ENCODE assay signal across 8 cellular contexts in genomic region chr6:116278853-116279231, GRCh38. TPM values are rescaled to one million over a fixed set of nuclear protein-coding genes. Genes with fewer than 3 reads are reported as not detected.
DNase-seq lines count a peak whose midpoint lies in the region; ATAC-seq and TF ChIP-seq lines count a peak whose summit lies in the region.

No MANE protein-coding gene starts in this region.

- TF ChIP-seq POLR2A in prostate gland (IDR thresholded peaks at IDR 0.05): no peak

- ATAC-seq in HG02678 (IDR thresholded peaks at IDR 0.05; ENCODE audit: unreplicated experiment): peak; percentile 0
- ATAC-seq in activated CD8-positive, alpha-beta T cell treated with anti-CD3 and anti-CD28 coated beads for 36 hours: peak; percentile 1
- peak; percentile 60 for ATAC-seq in Right ventricle myocardium superior (ENCODE audit: poor library complexity)
- ATAC-seq in HG02588 (IDR thresholded peaks at IDR 0.05; ENCODE audit: unreplicated experiment): no peak

- H3K4me1 Mint-ChIP-seq in activated CD8-positive, alpha-beta T cell treated with anti-CD3 and anti-CD28 coated beads for 36 hours (ENCODE audit: low read depth): peaks cover 35% of the 10 kb centered on the region

- peaks cover 42 to 54% (median 51%) of the 10 kb centered on the region in 11 experiments; a peak in 21 of 22 replicates for H4K20me1 ChIP-seq in BLaER1 treated with 17β-estradiol and CSF1 and Interleukin-3, amounts not matched to agents 10 nM and 100 nM

- H3K27me3 Mint-ChIP-seq in activated CD8-positive, alpha-beta T cell treated with anti-CD3 and anti-CD28 coated beads for 36 hours: no peaks in the 10 kb centered on the region

- H3K4me3 Mint-ChIP-seq in activated CD8-positive, alpha-beta T cell treated with anti-CD3 and anti-CD28 coated beads for 36 hours: peak overlapping the region; percentile 96

- H3K9ac ChIP-seq in BLaER1 treated with 17β-estradiol and CSF1 and Interleukin-3, amounts not matched to agents 10 nM and 100 nM: peak overlapping the region; percentile 91 to 98 (median 96)

- no peaks in the 10 kb centered on the region for H3K27me3 ChIP-seq in BLaER1 treated with 17β-estradiol and CSF1 and Interleukin-3, amounts not matched to agents 10 nM and 100 nM
- no peaks in the 10 kb centered on the region for H3K27me3 ChIP-seq in prostate gland (replicated peaks; ENCODE audit: insufficient read depth)

- peak overlapping the region; percentile 84 to 100 (median 97) for H3K4me2 ChIP-seq in BLaER1 treated with 17β-estradiol and CSF1 and Interleukin-3, amounts not matched to agents 10 nM and 100 nM

- intact Hi-C loops in activated CD8-positive, alpha-beta T cell treated with anti-CD3 and anti-CD28 coated beads for 36 hours (cut with micrococcal nuclease): loop anchor here (5.0 kb wide), 2 partner anchors 88 to 183 kb away; partner anchors contain the start of gene CALHM6
- intact Hi-C loops in Right ventricle myocardium superior (cut with DNase I) (no loop called here), prostate gland (cut with DNase I) (loop anchor here (5.0 to 10.0 kb wide), 2 partner anchors 233 to 406 kb away; partner anchors contain the start of genes CALHM5 and KPNA5)

- peak overlapping the region; percentile 99 for H3K27ac Mint-ChIP-seq in activated CD8-positive, alpha-beta T cell treated with anti-CD3 and anti-CD28 coated beads for 36 hours

- TF ChIP-seq CTCF in activated CD8-positive, alpha-beta T cell treated with anti-CD3 and anti-CD28 coated beads for 36 hours (IDR thresholded peaks at IDR 0.05): no peak
- TF ChIP-seq CTCF in prostate gland (IDR thresholded peaks at IDR 0.05): no peak

- peaks cover 40% of the 10 kb centered on the region for H3K36me3 Mint-ChIP-seq in activated CD8-positive, alpha-beta T cell treated with anti-CD3 and anti-CD28 coated beads for 36 hours (ENCODE audit: low read depth)

- WGBS in prostate gland: 4% methylated on average over 12 of the region's 12 CpGs

- peaks cover 9 to 49% (median 23%) of the 10 kb centered on the region in 11 experiments for H3K36me3 ChIP-seq in BLaER1 treated with 17β-estradiol and CSF1 and Interleukin-3, amounts not matched to agents 10 nM and 100 nM
- no peaks in the 10 kb centered on the region for H3K36me3 ChIP-seq in prostate gland

- H3K9me3 Mint-ChIP-seq in activated CD8-positive, alpha-beta T cell treated with anti-CD3 and anti-CD28 coated beads for 36 hours: no peaks in the 10 kb centered on the region

- no peaks in the 10 kb centered on the region for H3K9me3 ChIP-seq in BLaER1 treated with 17β-estradiol and CSF1 and Interleukin-3, amounts not matched to agents 10 nM and 100 nM (replicated peaks in 1 of 11)
- no peaks in the 10 kb centered on the region for H3K9me3 ChIP-seq in prostate gland

- peak; percentile 30 for DNase-seq in activated CD8-positive, alpha-beta T cell treated with anti-CD3 and anti-CD28 coated beads for 36 hours
- DNase-seq in Right ventricle myocardium superior (peak; percentile 71), prostate gland (ENCODE audit: low spot score) (peak; percentile 57), NCI-H187 treated with DMSO at 0.1 percent for 48 hours (lab: John Stamatoyannopoulos, UW) (no peak), middle frontal gyrus (ENCODE audit: extremely low spot score, low spot score) (no peak)

- peaks cover 42 to 66% (median 51%) of the 10 kb centered on the region in 10 experiments for H3K4me1 ChIP-seq in BLaER1 treated with 17β-estradiol and CSF1 and Interleukin-3, amounts not matched to agents 10 nM and 100 nM
- peaks cover 7% of the 10 kb centered on the region for H3K4me1 ChIP-seq in prostate gland (replicated peaks)

- POLR2A ChIA-PET in activated CD8-positive, alpha-beta T cell treated with anti-CD3 and anti-CD28 coated beads for 36 hours (lab: Charles Lee): interaction anchor here (0.7 to 1.8 kb wide), 9 partner anchors 9 to 290 kb away, joined by 3 to 7 read pairs (median 4); partner anchors contain the start of genes CALHM4 and TSPYL4

- peak overlapping the region; percentile 72 to 97 (median 91) for H3K4me3 ChIP-seq in BLaER1 treated with 17β-estradiol and CSF1 and Interleukin-3, amounts not matched to agents 10 nM and 100 nM
- H3K4me3 ChIP-seq in prostate gland: peak overlapping the region; percentile 82 to 91

- peak overlapping the region; percentile 85 to 97 (median 96) for H3K27ac ChIP-seq in BLaER1 treated with 17β-estradiol and CSF1 and Interleukin-3, amounts not matched to agents 10 nM and 100 nM
- H3K27ac ChIP-seq in prostate gland: peak overlapping the region; percentile 92 to 99

- CTCF ChIA-PET in activated CD8-positive, alpha-beta T cell treated with anti-CD3 and anti-CD28 coated beads for 36 hours (lab: Charles Lee): interaction anchor here (0.9 to 3.7 kb wide), 6 partner anchors 10 to 282 kb away, joined by 3 to 26 read pairs (median 6); no protein-coding TSS in a partner anchor

RNA-seq across cellular contexts. Expression of gene TSPYL1, which starts 0.9 kb away (rescaled TPM):
- total RNA-seq in activated CD8-positive, alpha-beta T cell treated with anti-CD3 and anti-CD28 coated beads for 36 hours: 10 to 100 TPM; 38.5 to 38.6 TPM
- total RNA-seq in Right ventricle myocardium superior (70.3 TPM), prostate gland (100 to 1,000 TPM; 112 to 159 TPM)

RNA-seq across cellular contexts. Expression of gene TSPYL4, which starts 25.0 kb away (rescaled TPM):
- total RNA-seq in activated CD8-positive, alpha-beta T cell treated with anti-CD3 and anti-CD28 coated beads for 36 hours: 10 to 100 TPM; 11.8 to 12.2 TPM
- 26.0 TPM for total RNA-seq in Right ventricle myocardium superior
- 10 to 100 TPM; 26.0 to 33.7 TPM for total RNA-seq in prostate gland

Comparison
In these comparisons a context has a peak if more than half of its experiments do, and no peak if none do; other contexts are left out.
1. DNase-seq: peak in activated CD8-positive, alpha-beta T cell treated with anti-CD3 and anti-CD28 coated beads for 36 hours (single experiment), Right ventricle myocardium superior (single experiment) and prostate gland (single experiment); none in NCI-H187 treated with DMSO at 0.1 percent for 48 hours (single experiment) and middle frontal gyrus (single experiment).